ENCODE assay signal across 24 cellular contexts in the genomic region with DNA sequence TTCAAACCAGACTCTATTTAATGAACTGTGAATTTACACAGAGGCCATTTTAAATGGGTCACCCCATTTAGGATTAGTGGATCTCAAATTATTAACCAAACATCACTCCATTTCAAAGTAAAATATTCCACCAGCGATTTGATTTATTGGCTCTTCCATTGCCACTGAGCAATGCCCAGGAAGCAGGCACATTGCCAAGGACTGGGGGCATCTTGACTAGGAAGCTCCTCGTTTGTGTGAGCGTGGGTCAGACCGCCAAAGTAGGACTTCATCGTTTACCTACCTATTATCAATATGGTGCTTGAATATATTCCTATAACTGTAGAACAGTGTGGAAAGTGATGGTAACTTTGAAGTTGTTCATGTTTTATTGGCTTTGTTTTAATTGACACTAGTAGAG.
"Had no signal": no experiment of that assay in that cellular context is flagged by ENCODE, and none has a peak within 500 bp of the region (broad histone marks: within the 10 kb centered on the region; RNA-seq: fewer than 3 reads in every experiment).

No MANE protein-coding gene starts in this region.

- H3K27ac ChIP-seq: breast epithelium, lower lobe of right lung, neural progenitor cell, parathyroid adenoma, psoas muscle, right atrium auricular region, tibial nerve had no signal

- H3K4me1 ChIP-seq: breast epithelium, lower lobe of right lung, psoas muscle, right atrium auricular region, tibial nerve had no signal

- H3K9ac ChIP-seq: neural progenitor cell, parathyroid adenoma had no signal

- H3K4me3 ChIP-seq: breast epithelium, lower lobe of right lung, neural progenitor cell, psoas muscle, right atrium auricular region, tibial nerve had no signal

- H3K9me3 ChIP-seq: breast epithelium, lower lobe of right lung, psoas muscle, right atrium auricular region, tibial nerve had no signal

- H3K4me2 ChIP-seq: neural progenitor cell had no signal

- H3K27me3 ChIP-seq: breast epithelium, neural progenitor cell, right atrium auricular region, tibial nerve had no signal

- ATAC-seq: activated CD4-positive, alpha-beta T cell treated with anti-CD3 and anti-CD28 coated beads for 36 hours; activated CD8-positive, alpha-beta memory T cell treated with anti-CD3 and anti-CD28 coated beads, Interleukin-2, amount 10 ng/mL, durations not matched to agents 7 days and 5 days; activated CD8-positive, alpha-beta T cell treated with anti-CD3 and anti-CD28 coated beads, Interleukin-2, amount 10 ng/mL, durations not matched to agents 7 days and 5 days; activated naive CD8-positive, alpha-beta T cell treated with anti-CD3 and anti-CD28 coated beads, Interleukin-2, amount 50 U/mL, for 24 hours; esophagus mucosa; left lobe of liver; lower lobe of right lung; natural killer cell; psoas muscle had no signal

- H3K79me2 ChIP-seq: parathyroid adenoma had no signal

- DNase-seq: activated CD4-positive, alpha-beta T cell treated with anti-CD3 and anti-CD28 coated beads for 36 hours; activated CD4-positive, CD25-positive, alpha-beta regulatory T cell; activated CD8-positive, alpha-beta memory T cell treated with anti-CD3 and anti-CD28 coated beads, Interleukin-2, amount 10 ng/mL, durations not matched to agents 7 days and 5 days; activated CD8-positive, alpha-beta T cell treated with anti-CD3 and anti-CD28 coated beads, Interleukin-2, amount 10 ng/mL, durations not matched to agents 7 days and 5 days; activated naive CD8-positive, alpha-beta T cell treated with anti-CD3 and anti-CD28 coated beads, Interleukin-2, amount 50 U/mL, for 24 hours; activated T-cell treated with anti-CD3 and anti-CD28 coated beads, Interleukin-2, amount 50 U/mL, for 48 hours; amygdala; central memory CD4-positive, alpha-beta T cell; foreskin fibroblast; hippocampal formation; kidney; lower lobe of right lung; mesenchymal stem cell; natural killer cell; occipital lobe; psoas muscle; stimulated activated naive CD4-positive, alpha-beta T cell treated with Interleukin-2 at 50 U/mL for 16 hours had no signal

- H2AFZ ChIP-seq: neural progenitor cell, parathyroid adenoma had no signal

- FAIRE-seq: kidney had no signal
